ENCODE assay signal across 28 cellular contexts in genomic region chr10:94103192-94103591, GRCh38.
"Had no signal": no experiment of that assay in that cellular context is flagged by ENCODE, and none has a peak within 500 bp of the region (broad histone marks: within the 10 kb centered on the region; RNA-seq: fewer than 3 reads in every experiment).

No MANE protein-coding gene starts in this region.

- H3K36me3 Mint-ChIP-seq: activated CD8-positive, alpha-beta memory T cell treated with anti-CD3 and anti-CD28 coated beads, Interleukin-2, amount 10 ng/mL, durations not matched to agents 7 days and 5 days; activated naive CD4-positive, alpha-beta T cell treated with anti-CD3 and anti-CD28 coated beads, Interleukin-2, amount 50 U/mL, for 72 hours; WTC11 had no signal

- DNase-seq: activated CD4-positive, alpha-beta T cell treated with anti-CD3 and anti-CD28 coated beads for 48 hours; activated CD4-positive, alpha-beta T cell treated with anti-CD3 and anti-CD28 coated beads, Interleukin-2, amount 50 U/mL, for 4 hours; activated CD4-positive, CD25-positive, alpha-beta regulatory T cell treated with anti-CD3 and anti-CD28 coated beads, Interleukin-2, amount 50 U/mL, for 72 hours; activated CD8-positive, alpha-beta memory T cell treated with anti-CD3 and anti-CD28 coated beads, Interleukin-2, amount 10 ng/mL, durations not matched to agents 7 days and 5 days; activated effector memory CD4-positive, alpha-beta T cell treated with anti-CD3 and anti-CD28 coated beads, Interleukin-2, amount 50 U/mL, for 16 hours; activated naive CD4-positive, alpha-beta T cell treated with Interleukin-2 at 50 U/mL for 16 hours; activated naive CD8-positive, alpha-beta T cell treated with anti-CD3 and anti-CD28 coated beads, Interleukin-2, amount 50 U/mL, for 24 hours; activated T-cell treated with anti-CD3 and anti-CD28 coated beads, Interleukin-2, amount 50 U/mL, for 24 hours; amniotic stem cell; body of pancreas; central memory CD4-positive, alpha-beta T cell; Kasumi-1; KBM-7; NCI-H1105 treated with DMSO at 0.1 percent for 48 hours; NCI-H146; NCI-H187 treated with DMSO at 0.1 percent for 48 hours; NCI-H2107; NCI-H2171 treated with DMSO at 0.1 percent for 48 hours; NCI-H226; NCI-H526; PC-9; SHP77 treated with DMSO at 0.1 percent for 48 hours had no signal

- H3K27ac ChIP-seq: body of pancreas, PC-9 had no signal

- H3K4me1 ChIP-seq: body of pancreas had no signal

- H3K36me3 ChIP-seq: ascending aorta had no signal

- H3K4me1 Mint-ChIP-seq: activated naive CD8-positive, alpha-beta T cell treated with anti-CD3 and anti-CD28 coated beads, Interleukin-2, amount 50 U/mL, for 24 hours had no signal

- H2AFZ ChIP-seq: PC-9 had no signal

- H3K4me2 ChIP-seq: PC-9 had no signal

- H3K27me3 ChIP-seq: ascending aorta, body of pancreas had no signal

- ATAC-seq: activated CD8-positive, alpha-beta memory T cell treated with anti-CD3 and anti-CD28 coated beads, Interleukin-2, amount 10 ng/mL, durations not matched to agents 7 days and 5 days; activated naive CD4-positive, alpha-beta T cell treated with anti-CD3 and anti-CD28 coated beads, Interleukin-2, amount 50 U/mL, for 72 hours; activated naive CD8-positive, alpha-beta T cell treated with anti-CD3 and anti-CD28 coated beads, Interleukin-2, amount 50 U/mL, for 24 hours; body of pancreas; WTC11 had no signal

- H3K27ac Mint-ChIP-seq: activated CD8-positive, alpha-beta memory T cell treated with anti-CD3 and anti-CD28 coated beads, Interleukin-2, amount 10 ng/mL, durations not matched to agents 7 days and 5 days; activated naive CD4-positive, alpha-beta T cell treated with anti-CD3 and anti-CD28 coated beads, Interleukin-2, amount 50 U/mL, for 72 hours; activated naive CD8-positive, alpha-beta T cell treated with anti-CD3 and anti-CD28 coated beads, Interleukin-2, amount 50 U/mL, for 24 hours; activated T-cell treated with anti-CD3 and anti-CD28 coated beads, Interleukin-2, amount 50 U/mL, for 24 hours; activated T-helper 1 cell treated with anti-CD3 and anti-CD28 coated beads, Interleukin-12 subunit alpha, Interleukin-12 subunit beta, Interleukin-2, Interleukin-4 antibody, amounts not matched to agents 30 ng/mL and 10 ng/mL and 1 ng/mL, durations not matched to agents 14 hours and 24 hours and 36 hours; T-helper 1 cell treated with Interleukin-12 subunit alpha and Interleukin-12 subunit beta and Interleukin-4 antibody, amounts not matched to agents 30 μg/mL and 1 μg/mL, for 36 hours; WTC11 had no signal

- H3K9me3 Mint-ChIP-seq: activated naive CD4-positive, alpha-beta T cell treated with anti-CD3 and anti-CD28 coated beads, Interleukin-2, amount 50 U/mL, for 72 hours; activated naive CD8-positive, alpha-beta T cell treated with anti-CD3 and anti-CD28 coated beads, Interleukin-2, amount 50 U/mL, for 24 hours; activated T-cell treated with anti-CD3 and anti-CD28 coated beads, Interleukin-2, amount 50 U/mL, for 24 hours; activated T-helper 1 cell treated with anti-CD3 and anti-CD28 coated beads, Interleukin-12 subunit alpha, Interleukin-12 subunit beta, Interleukin-2, Interleukin-4 antibody, amounts not matched to agents 30 ng/mL and 10 ng/mL and 1 ng/mL, durations not matched to agents 14 hours and 24 hours and 36 hours; T-helper 1 cell treated with Interleukin-12 subunit alpha and Interleukin-12 subunit beta and Interleukin-4 antibody, amounts not matched to agents 30 μg/mL and 1 μg/mL, for 36 hours; WTC11 had no signal

- H3K9me3 ChIP-seq: ascending aorta, body of pancreas had no signal

- FAIRE-seq: bronchial epithelial cell had no signal

- H3K4me3 Mint-ChIP-seq: activated CD8-positive, alpha-beta memory T cell treated with anti-CD3 and anti-CD28 coated beads, Interleukin-2, amount 10 ng/mL, durations not matched to agents 7 days and 5 days; activated naive CD8-positive, alpha-beta T cell treated with anti-CD3 and anti-CD28 coated beads, Interleukin-2, amount 50 U/mL, for 24 hours; activated T-cell treated with anti-CD3 and anti-CD28 coated beads, Interleukin-2, amount 50 U/mL, for 24 hours; activated T-helper 1 cell treated with anti-CD3 and anti-CD28 coated beads, Interleukin-12 subunit alpha, Interleukin-12 subunit beta, Interleukin-2, Interleukin-4 antibody, amounts not matched to agents 30 ng/mL and 10 ng/mL and 1 ng/mL, durations not matched to agents 14 hours and 24 hours and 36 hours; T-helper 1 cell treated with Interleukin-12 subunit alpha and Interleukin-12 subunit beta and Interleukin-4 antibody, amounts not matched to agents 30 μg/mL and 1 μg/mL, for 36 hours; WTC11 had no signal

- H3K4me3 ChIP-seq: ascending aorta, body of pancreas, PC-9 had no signal
